ENCODE assay signal across 1 cellular context in genomic region chr2:111121028-111121872, GRCh38.
TF ChIP-seq lines count a peak whose summit lies in the region.

No MANE protein-coding gene starts in this region.

TF ChIP-seq in GM12878, 131 proteins besides CTCF, POLR2A, EP300 and RAD21 (continued from another document):
- TF ChIP-seq HSF1 (IDR thresholded peaks at IDR 0.05; ENCODE audit: low read depth, low read length), result no peak
- peak; percentile 67; the same call in 1 of the 2 replicates for TF ChIP-seq PAX5 (IDR thresholded peaks at IDR 0.05; ENCODE audit: borderline replicate concordance, low read depth, low read length)
- no peak for TF ChIP-seq SUPT20H (IDR thresholded peaks at IDR 0.05; ENCODE audit: borderline replicate concordance, control insufficient read depth, low read depth, low read length)
- no peak for TF ChIP-seq RBBP5 (conservative IDR thresholded peaks at IDR 0.05)
- TF ChIP-seq FOS (IDR thresholded peaks at IDR 0.05; ENCODE audit: borderline replicate concordance, extremely low read depth, insufficient read length), result no peak
- TF ChIP-seq IKZF2 (IDR thresholded peaks at IDR 0.05), result no peak
- TF ChIP-seq GATAD2B (conservative IDR thresholded peaks at IDR 0.05; ENCODE audit: low read depth), result no peak
- no peak for TF ChIP-seq CEBPZ (IDR thresholded peaks at IDR 0.05; ENCODE audit: low read depth, low read length)
- TF ChIP-seq ZNF207 (IDR thresholded peaks at IDR 0.05; ENCODE audit: borderline replicate concordance), result no peak
- no peak for TF ChIP-seq MYC (IDR thresholded peaks at IDR 0.05; ENCODE audit: insufficient read depth, insufficient read length, insufficient replicate concordance, low read length, severe bottlenecking)
- TF ChIP-seq SREBF1 (IDR thresholded peaks at IDR 0.05; ENCODE audit: low read length), result no peak
- TF ChIP-seq PML (IDR thresholded peaks at IDR 0.05; ENCODE audit: low read length), result no peak
TF ChIP-seq in GM12878: peak in this region for 8.
